ENCODE assay signal across 25 cellular contexts in genomic region chr15:101620645-101621044, GRCh38. TPM values are rescaled to one million over a fixed set of nuclear protein-coding genes. Genes with fewer than 3 reads are reported as not detected.
DNase-seq lines count a peak whose midpoint lies in the region; ATAC-seq and TF ChIP-seq lines count a peak whose summit lies in the region.
"Had no signal": no experiment of that assay in that cellular context is flagged by ENCODE, and none has a peak within 500 bp of the region (broad histone marks: within the 10 kb centered on the region; RNA-seq: fewer than 3 reads in every experiment).

No MANE protein-coding gene starts in this region.

- H3K4me1 Mint-ChIP-seq in activated T-helper 17 cell treated with anti-CD3 and anti-CD28 coated beads, Interleukin-2, amount 50 U/mL, for 72 hours = peaks cover 30% of the 10 kb centered on the region

- H3K4me3 ChIP-seq in KMS-11 (IDR thresholded peaks at IDR 0.05; ENCODE audit: insufficient read depth, low read depth, low read length) (no peak overlapping the region), osteoblast (ENCODE audit: insufficient read depth, low read length) (peak overlapping the region; percentile 40), testis (no peak overlapping the region)
- H3K4me3 ChIP-seq: hepatocyte, PC-9, thoracic aorta, uterus had no signal

- no peak for ATAC-seq in activated T-helper 17 cell treated with anti-CD3 and anti-CD28 coated beads, Interleukin-2, amount 50 U/mL, for 72 hours (replicated peaks)
- ATAC-seq in GM21515 (IDR thresholded peaks at IDR 0.05; ENCODE audit: unreplicated experiment) = no peak
- ATAC-seq: HCT116; left lobe of liver; naive thymus-derived CD8-positive, alpha-beta T cell; T-cell had no signal

- no peaks in the 10 kb centered on the region for H3K36me3 ChIP-seq in KMS-11 (ENCODE audit: insufficient read depth)
- H3K36me3 ChIP-seq in osteoblast (ENCODE audit: insufficient read depth, low read length) = no peaks in the 10 kb centered on the region
- no peaks in the 10 kb centered on the region for H3K36me3 ChIP-seq in testis (ENCODE audit: low read depth, missing control alignments)
- H3K36me3 ChIP-seq: uterus had no signal

- H3K9me3 ChIP-seq in osteoblast (ENCODE audit: low read depth, low read length) = no peaks in the 10 kb centered on the region
- no peaks in the 10 kb centered on the region for H3K9me3 ChIP-seq in testis
- H3K9me3 ChIP-seq: thoracic aorta, uterus had no signal

- H3K4me2 ChIP-seq in KMS-11 (peak overlapping the region; percentile 99), osteoblast (ENCODE audit: insufficient read depth, low read length) (peak overlapping the region; percentile 16)
- H3K4me2 ChIP-seq: hepatocyte, PC-9 had no signal

- TF ChIP-seq CTCF in GM13976 (IDR thresholded peaks at IDR 0.05; ENCODE audit: borderline replicate concordance, control extremely low read depth, extremely low read depth, insufficient read depth, missing control alignments) = no peak
- no peak for TF ChIP-seq CTCF in KMS-11 (conservative IDR thresholded peaks at IDR 0.05; ENCODE audit: low read depth, low read length)
- TF ChIP-seq CTCF in osteoblast (IDR thresholded peaks at IDR 0.05; ENCODE audit: extremely low read depth, low read depth, low read length) = no peak
- TF ChIP-seq CTCF in testis (IDR thresholded peaks at IDR 0.05) = no peak

- in situ Hi-C loops in GM13976 (cut with MboI; ENCODE audit: low sequenced_read_pairs, unreplicated experiment) = no loop called here

- H3K9ac ChIP-seq in KMS-11 = peak overlapping the region; percentile 69

- peak overlapping the region; percentile 74 for H3K27ac Mint-ChIP-seq in activated T-helper 17 cell treated with anti-CD3 and anti-CD28 coated beads, Interleukin-2, amount 50 U/mL, for 72 hours
- H3K27ac Mint-ChIP-seq: activated CD4-positive, alpha-beta memory T cell treated with anti-CD3 and anti-CD28 coated beads for 36 hours; immature natural killer cell; T-cell had no signal

- H3K79me2 ChIP-seq in KMS-11 (ENCODE audit: insufficient read depth, low read depth) = no peaks in the 10 kb centered on the region
- H3K79me2 ChIP-seq in osteoblast (ENCODE audit: insufficient read depth, low read length) = no peaks in the 10 kb centered on the region
- H3K79me2 ChIP-seq: hepatocyte had no signal

- H3K4me1 ChIP-seq in KMS-11 (ENCODE audit: low read depth, poor library complexity, severe bottlenecking) (peaks cover 46% of the 10 kb centered on the region), osteoblast (ENCODE audit: insufficient read depth, low read length) (peaks cover 10% of the 10 kb centered on the region), testis (peaks cover 12% of the 10 kb centered on the region)
- H3K4me1 ChIP-seq: uterus had no signal

- no peaks in the 10 kb centered on the region for H3K27me3 Mint-ChIP-seq in activated T-helper 17 cell treated with anti-CD3 and anti-CD28 coated beads, Interleukin-2, amount 50 U/mL, for 72 hours
- H3K27me3 Mint-ChIP-seq: activated CD4-positive, alpha-beta memory T cell treated with anti-CD3 and anti-CD28 coated beads for 36 hours; naive thymus-derived CD8-positive, alpha-beta T cell; T-cell had no signal

- WGBS in testis, 2 donors = 87 to 89% methylated on average over 10 of the region's 10 CpGs

- H3K4me3 Mint-ChIP-seq in activated T-helper 17 cell treated with anti-CD3 and anti-CD28 coated beads, Interleukin-2, amount 50 U/mL, for 72 hours = no peak overlapping the region
- H3K4me3 Mint-ChIP-seq: activated CD4-positive, alpha-beta memory T cell treated with anti-CD3 and anti-CD28 coated beads for 36 hours; CD14-positive monocyte; immature natural killer cell; naive thymus-derived CD8-positive, alpha-beta T cell; T-cell had no signal

- no peaks in the 10 kb centered on the region for H4K20me1 ChIP-seq in KMS-11 (ENCODE audit: insufficient read depth)
- H4K20me1 ChIP-seq in osteoblast (ENCODE audit: insufficient read depth, low read length) = no peaks in the 10 kb centered on the region

- peak overlapping the region; percentile 83 for H3K27ac ChIP-seq in KMS-11
- H3K27ac ChIP-seq in osteoblast (ENCODE audit: low read depth, low read length) = no peak overlapping the region
- H3K27ac ChIP-seq in testis = no peak overlapping the region
- H3K27ac ChIP-seq: hepatocyte, PC-9, thoracic aorta had no signal

- intact Hi-C loops in testis (cut with DNase I; ENCODE audit: low total_unique reads) = no loop called here

- H3K36me3 Mint-ChIP-seq in activated T-helper 17 cell treated with anti-CD3 and anti-CD28 coated beads, Interleukin-2, amount 50 U/mL, for 72 hours (ENCODE audit: low read depth) = peaks cover 58% of the 10 kb centered on the region

- peaks cover 4% of the 10 kb centered on the region for H3K9me3 Mint-ChIP-seq in activated T-helper 17 cell treated with anti-CD3 and anti-CD28 coated beads, Interleukin-2, amount 50 U/mL, for 72 hours
- H3K9me3 Mint-ChIP-seq: immature natural killer cell had no signal

- H3K27me3 ChIP-seq in KMS-11 (ENCODE audit: insufficient read depth, low read depth) = no peaks in the 10 kb centered on the region
- H3K27me3 ChIP-seq in osteoblast (ENCODE audit: insufficient read depth, low read length) = no peaks in the 10 kb centered on the region
- H3K27me3 ChIP-seq in testis = no peaks in the 10 kb centered on the region
- H3K27me3 ChIP-seq: hepatocyte, uterus had no signal

- H2AFZ ChIP-seq in KMS-11 (ENCODE audit: low read depth) (peak overlapping the region; percentile 95), osteoblast (ENCODE audit: low read length) (peak overlapping the region; percentile 68)
- H2AFZ ChIP-seq: hepatocyte, PC-9 had no signal

- TF ChIP-seq POLR2A in testis (IDR thresholded peaks at IDR 0.05) = no peak

- DNase-seq in GM13976 (ENCODE audit: low spot score) (peak; percentile 36), osteoblast (ENCODE audit: insufficient read length, low spot score, missing footprints) (peak; percentile 25), testis (no peak), midbrain (lab: John Stamatoyannopoulos, UW) (no peak), iPS-NIHi7 (ENCODE audit: extremely low spot score) (no peak)
- DNase-seq: activated CD4-positive, alpha-beta memory T cell treated with anti-CD3 and anti-CD28 coated beads for 36 hours; EL; immature natural killer cell; naive thymus-derived CD8-positive, alpha-beta T cell; NCI-H146; NCI-H446 treated with DMSO at 0.1 percent for 48 hours; PC-9; SIG-M5; stimulated activated CD4-positive, alpha-beta T cell treated with anti-CD3 and anti-CD28 coated beads, Interleukin-4, amount 100 ng/mL, for 1 hour; stimulated activated naive CD4-positive, alpha-beta T cell; T-cell; uterus had no signal

RNA-seq across cellular contexts. Expression of gene TM2D3, which starts 31.5 kb away (rescaled TPM):
- 10 to 100 TPM; 42.6 to 45.6 TPM for total RNA-seq in activated T-helper 17 cell treated with anti-CD3 and anti-CD28 coated beads, Interleukin-2, amount 50 U/mL, for 72 hours
- total RNA-seq in osteoblast = 31.8 and 32.6 TPM in 2 replicates
- 10 to 100 TPM; 60.2 to 69.9 TPM for total RNA-seq in testis
- polyA plus RNA-seq in testis (ENCODE audit: insufficient read depth, low read depth, low replicate concordance) = 69.5 TPM

Comparison
In these comparisons a context has a peak if more than half of its experiments do, and no peak if none do; other contexts are left out.
1. DNase-seq: peak in GM13976 (single experiment) and osteoblast (single experiment); none in testis (single experiment), midbrain (single experiment) and iPS-NIHi7 (single experiment).